ENCODE assay signal across 16 cellular contexts in genomic region chr2:127658641-127659407, GRCh38. TPM values are rescaled to one million over a fixed set of nuclear protein-coding genes. Genes with fewer than 3 reads are reported as not detected.
A peak's percentile ranks its signal among the peaks of the same experiment; 100 is the strongest.
DNase-seq lines count a peak whose midpoint lies in the region; ATAC-seq and TF ChIP-seq lines count a peak whose summit lies in the region.
"Had no signal": no experiment of that assay in that cellular context is flagged by ENCODE, and none has a peak within 500 bp of the region (broad histone marks: within the 10 kb centered on the region; RNA-seq: fewer than 3 reads in every experiment).

No MANE protein-coding gene starts in this region.

- H3K4me3 ChIP-seq in BLaER1 (no peak overlapping the region), ascending aorta (no peak overlapping the region), right atrium auricular region (no peak overlapping the region), rectal smooth muscle tissue (ENCODE audit: low read length) (peak overlapping the region; percentile 16)

- no peak for TF ChIP-seq CTCF in ascending aorta (IDR thresholded peaks at IDR 0.05)
- TF ChIP-seq CTCF in right atrium auricular region (IDR thresholded peaks at IDR 0.05) = no peak

- H3K27ac ChIP-seq in BLaER1 (peak overlapping the region; percentile 44; the same call in 1 of the 2 replicates), ascending aorta (peak overlapping the region; percentile 73 to 82), right atrium auricular region (peak overlapping the region; percentile 82 to 88), rectal smooth muscle tissue (ENCODE audit: low read depth, low read length) (peak overlapping the region; percentile 99)
- H3K27ac ChIP-seq: VCaP had no signal

- peaks cover 48% of the 10 kb centered on the region for H3K4me1 ChIP-seq in BLaER1
- peaks cover 38 to 50% of the 10 kb centered on the region in 2 donors for H3K4me1 ChIP-seq in ascending aorta
- H3K4me1 ChIP-seq in right atrium auricular region = peaks cover 0 to 97% of the 10 kb centered on the region in 2 donors
- H3K4me1 ChIP-seq in rectal smooth muscle tissue (ENCODE audit: control insufficient read depth, insufficient read depth, low read length) = peaks cover 85% of the 10 kb centered on the region

- intact Hi-C loops in ascending aorta (cut with DNase I) = no loop called here

- H3K4me2 ChIP-seq in BLaER1 = peak overlapping the region; percentile 59

- peaks cover 12% of the 10 kb centered on the region for H3K9me3 ChIP-seq in BLaER1
- H3K9me3 ChIP-seq in ascending aorta = no peaks in the 10 kb centered on the region
- H3K9me3 ChIP-seq in right atrium auricular region = no peaks in the 10 kb centered on the region
- H3K9me3 ChIP-seq: Caco-2 had no signal

- peaks cover 13% of the 10 kb centered on the region for H3K27me3 ChIP-seq in BLaER1
- H3K27me3 ChIP-seq in ascending aorta = no peaks in the 10 kb centered on the region
- H3K27me3 ChIP-seq in right atrium auricular region = no peaks in the 10 kb centered on the region
- no peaks in the 10 kb centered on the region for H3K27me3 ChIP-seq in rectal smooth muscle tissue (ENCODE audit: control insufficient read depth, insufficient read depth, low read length)

- ATAC-seq in HG02973 (IDR thresholded peaks at IDR 0.05; ENCODE audit: unreplicated experiment) (no peak), HG02970 (IDR thresholded peaks at IDR 0.05; ENCODE audit: low FRiP score, unreplicated experiment) (no peak), HG02623 (IDR thresholded peaks at IDR 0.05; ENCODE audit: unreplicated experiment) (no peak), GM18873 (IDR thresholded peaks at IDR 0.05; ENCODE audit: low FRiP score, unreplicated experiment) (no peak)
- ATAC-seq: activated naive CD4-positive, alpha-beta T cell treated with anti-CD3 and anti-CD28 coated beads, Interleukin-2, amount 50 U/mL, for 72 hours; stimulated activated naive CD8-positive, alpha-beta T cell treated with anti-CD3 and anti-CD28 coated beads, Interleukin-15, Interleukin-2, amounts not matched to agents 100 U/mL and 50 U/mL, for 24 hours had no signal

- H4K20me1 ChIP-seq in BLaER1 = peaks cover 8% of the 10 kb centered on the region; the same call in 1 of the 2 replicates

- no peak for DNase-seq in ascending aorta (ENCODE audit: low spot score in 2 of 2)
- DNase-seq in right atrium auricular region (ENCODE audit: low spot score) = no peak
- DNase-seq: NCI-H1092; NCI-H345; retina; stimulated activated naive CD8-positive, alpha-beta T cell treated with anti-CD3 and anti-CD28 coated beads, Interleukin-15, Interleukin-2, amounts not matched to agents 100 U/mL and 50 U/mL, for 24 hours had no signal

- H3K36me3 ChIP-seq in BLaER1 (peaks cover 9% of the 10 kb centered on the region; the same call in 1 of the 2 replicates), ascending aorta (peaks cover 31 to 42% of the 10 kb centered on the region in 2 donors), right atrium auricular region (peaks cover 47% of the 10 kb centered on the region), rectal smooth muscle tissue (ENCODE audit: control insufficient read depth, insufficient read depth, low read length) (peaks cover 8% of the 10 kb centered on the region)

- no peak overlapping the region for H3K9ac ChIP-seq in BLaER1
- H3K9ac ChIP-seq in rectal smooth muscle tissue (ENCODE audit: low read length) = peak overlapping the region; percentile 14

RNA-seq across cellular contexts. Expression of gene GPR17, which starts 12.9 kb away (rescaled TPM):
- not detected for total RNA-seq in ascending aorta
- under 1 TPM in 1 of 2 donors, not detected in 1; 0.24 TPM for total RNA-seq in right atrium auricular region
- total RNA-seq: activated naive CD4-positive, alpha-beta T cell treated with anti-CD3 and anti-CD28 coated beads, Interleukin-2, amount 50 U/mL, for 72 hours; Caco-2; fibroblast of lung had no signal

RNA-seq across cellular contexts. Expression of gene LIMS2, which starts 16.5 kb away (rescaled TPM):
- total RNA-seq in ascending aorta (169 TPM), right atrium auricular region (10 to 100 TPM; 80.2 to 91.7 TPM)

RNA-seq across cellular contexts. Expression of gene SFT2D3, which starts 42.5 kb away (rescaled TPM):
- total RNA-seq in ascending aorta = 8.3 TPM
- total RNA-seq in right atrium auricular region = 1 to 10 TPM; 3.8 to 5.9 TPM

Comparison
In these comparisons a context has a peak if more than half of its experiments do, and no peak if none do; other contexts are left out.
1. H3K27ac ChIP-seq: peak in every context shown above with its lines; median percentile 99 in rectal smooth muscle tissue; 85 in right atrium auricular region; 78 in ascending aorta; 44 in BLaER1.